9 cellular contexts compared by ENCODE assay signal in genomic region chr9:130824079-130824478, GRCh38. TPM values are rescaled to one million over a fixed set of nuclear protein-coding genes. Genes with fewer than 3 reads are reported as not detected.
DNase-seq lines count a peak whose midpoint lies in the region; ATAC-seq and TF ChIP-seq lines count a peak whose summit lies in the region.
"Had no signal": no experiment of that assay in that cellular context is flagged by ENCODE, and none has a peak within 500 bp of the region (broad histone marks: within the 10 kb centered on the region; RNA-seq: fewer than 3 reads in every experiment).

No MANE protein-coding gene starts in this region.

- TF ChIP-seq EP300 in tibial nerve (IDR thresholded peaks at IDR 0.05) = no peak

- WGBS in ectodermal cell, 2 experiments = 44 to 52% methylated on average over 2 of the region's 2 CpGs
- 21 to 38% methylated on average over 2 of the region's 2 CpGs for WGBS in tibial nerve, 2 donors

- no peak for DNase-seq in NT2/D1 (ENCODE audit: low read depth, low spot score)
- DNase-seq in myocyte (ENCODE audit: low read depth) = peak; percentile 28
- DNase-seq in tibial nerve (ENCODE audit: low spot score in 2 of 2) = no peak
- no peak for DNase-seq in T1000 (lab: John Stamatoyannopoulos, UW)
- DNase-seq in NCI-H1436 treated with DMSO at 0.1 percent for 48 hours (lab: John Stamatoyannopoulos, UW) = no peak
- no peak for DNase-seq in natural killer cell treated with Interleukin-12 subunit alpha and Interleukin-12 subunit beta and Interleukin-15 and Interleukin-18, amount 100 ng/mL, for 72 hours (ENCODE audit: low spot score)
- DNase-seq: GDM1 had no signal

- no peak for TF ChIP-seq CTCF in tibial nerve (IDR thresholded peaks at IDR 0.05)

- TF ChIP-seq POLR2A in tibial nerve (IDR thresholded peaks at IDR 0.05) = no peak

- H3K4me1 ChIP-seq in NT2/D1 (ENCODE audit: insufficient read depth, insufficient read length) = peaks cover 4% of the 10 kb centered on the region
- peaks cover 38% of the 10 kb centered on the region for H3K4me1 ChIP-seq in ectodermal cell (ENCODE audit: control insufficient read depth, insufficient read depth, low read length)
- H3K4me1 ChIP-seq in tibial nerve = peaks cover 0 to 41% (median 27%) of the 10 kb centered on the region in 4 donors

- no peak overlapping the region for H3K27ac Mint-ChIP-seq in natural killer cell treated with Interleukin-12 subunit alpha and Interleukin-12 subunit beta and Interleukin-15 and Interleukin-18, amount 100 ng/mL, for 72 hours

- H3K4me3 ChIP-seq in NT2/D1 (ENCODE audit: insufficient read length, low read depth) (no peak overlapping the region), ectodermal cell (ENCODE audit: insufficient read depth, low read depth, low read length) (no peak overlapping the region), tibial nerve (no peak overlapping the region)

- H3K27me3 ChIP-seq in NT2/D1 (ENCODE audit: insufficient read depth, insufficient read length) (no peaks in the 10 kb centered on the region), ectodermal cell (ENCODE audit: control insufficient read depth, insufficient read depth, low read length, poor library complexity, severe bottlenecking) (no peaks in the 10 kb centered on the region), tibial nerve (no peaks in the 10 kb centered on the region)

- peak overlapping the region; percentile 98 for H3K27ac ChIP-seq in ectodermal cell (ENCODE audit: insufficient read depth, low read depth, low read length, poor library complexity, severe bottlenecking)
- H3K27ac ChIP-seq in tibial nerve = peak overlapping the region; percentile 21 to 90 (median 70)

- ATAC-seq in GM21737 (IDR thresholded peaks at IDR 0.05; ENCODE audit: unreplicated experiment) = no peak
- no peak for ATAC-seq in natural killer cell treated with Interleukin-12 subunit alpha and Interleukin-12 subunit beta and Interleukin-15 and Interleukin-18, amount 100 ng/mL, for 72 hours

- peaks cover 11 to 16% of the 10 kb centered on the region in 2 donors for H3K4me1 Mint-ChIP-seq in natural killer cell treated with Interleukin-12 subunit alpha and Interleukin-12 subunit beta and Interleukin-15 and Interleukin-18, amount 100 ng/mL, for 72 hours (ENCODE audit: low read depth in 2 of 2)

- no peaks in the 10 kb centered on the region for H3K36me3 ChIP-seq in NT2/D1 (ENCODE audit: insufficient read depth, insufficient read length, low read length)
- H3K36me3 ChIP-seq in ectodermal cell (ENCODE audit: control insufficient read depth, insufficient read depth, low read length) = no peaks in the 10 kb centered on the region
- H3K36me3 ChIP-seq in tibial nerve = no peaks in the 10 kb centered on the region

- no peaks in the 10 kb centered on the region for H3K9me3 Mint-ChIP-seq in natural killer cell treated with Interleukin-12 subunit alpha and Interleukin-12 subunit beta and Interleukin-15 and Interleukin-18, amount 100 ng/mL, for 72 hours

- peaks cover 11% of the 10 kb centered on the region; the same call in 1 of the 2 replicates for H3K9me3 ChIP-seq in NT2/D1 (ENCODE audit: insufficient read depth, low read length)
- no peaks in the 10 kb centered on the region for H3K9me3 ChIP-seq in ectodermal cell (ENCODE audit: control insufficient read depth, low read length)
- no peaks in the 10 kb centered on the region for H3K9me3 ChIP-seq in tibial nerve

- H3K27me3 Mint-ChIP-seq in natural killer cell treated with Interleukin-12 subunit alpha and Interleukin-12 subunit beta and Interleukin-15 and Interleukin-18, amount 100 ng/mL, for 72 hours = no peaks in the 10 kb centered on the region

- H3K9ac ChIP-seq in NT2/D1 (ENCODE audit: insufficient read length, low read depth) = peak overlapping the region; percentile 47

- peaks cover 8% of the 10 kb centered on the region for H3K36me3 Mint-ChIP-seq in natural killer cell treated with Interleukin-12 subunit alpha and Interleukin-12 subunit beta and Interleukin-15 and Interleukin-18, amount 100 ng/mL, for 72 hours

- no peak overlapping the region for H3K4me3 Mint-ChIP-seq in natural killer cell treated with Interleukin-12 subunit alpha and Interleukin-12 subunit beta and Interleukin-15 and Interleukin-18, amount 100 ng/mL, for 72 hours

RNA-seq across cellular contexts. Expression of gene ABL1, which starts 11.0 kb away (rescaled TPM):
- 102 TPM for polyA plus RNA-seq in ectodermal cell (2013, experiment 1 of 4)
- polyA plus RNA-seq in ectodermal cell (2013, experiment 2 of 4) = 111 TPM
- 67.2 TPM for polyA plus RNA-seq in ectodermal cell (2013, experiment 3 of 4)
- polyA plus RNA-seq in ectodermal cell (2013, experiment 4 of 4) = 73.6 TPM
- 44.6 and 50.3 TPM in 2 replicates for total RNA-seq in myocyte
- 60.2 TPM for polyA plus RNA-seq in myocyte (2012)
- 100 to 1,000 TPM in 1 of 4 donors, 10 to 100 TPM in 3; 58.0 to 105 (median 78.6) TPM for total RNA-seq in tibial nerve
- 10 to 100 TPM; 28.1 to 45.2 TPM for total RNA-seq in natural killer cell treated with Interleukin-12 subunit alpha and Interleukin-12 subunit beta and Interleukin-15 and Interleukin-18, amount 100 ng/mL, for 72 hours
